In genomic region chr17:43019418-43019817, GRCh38 we compare ENCODE assay signal across 11 cellular contexts. TPM values are rescaled to one million over a fixed set of nuclear protein-coding genes. Genes with fewer than 3 reads are reported as not detected.
A peak's percentile ranks its signal among the peaks of the same experiment; 100 is the strongest.
DNase-seq lines count a peak whose midpoint lies in the region; ATAC-seq and TF ChIP-seq lines count a peak whose summit lies in the region.
"Had no signal": no experiment of that assay in that cellular context is flagged by ENCODE, and none has a peak within 500 bp of the region (broad histone marks: within the 10 kb centered on the region; RNA-seq: fewer than 3 reads in every experiment).

No MANE protein-coding gene starts in this region.

- peaks cover 11 to 14% (median 13%) of the 10 kb centered on the region in 3 donors for H3K4me1 Mint-ChIP-seq in IgD-negative memory B cell
- H3K4me1 Mint-ChIP-seq in nephron, result peaks cover 31% of the 10 kb centered on the region

- peaks cover 3% of the 10 kb centered on the region for H3K36me3 ChIP-seq in effector memory CD4-positive, alpha-beta T cell (ENCODE audit: control insufficient read depth, insufficient read depth, low read length)

- H3K4me3 Mint-ChIP-seq in IgD-negative memory B cell, result peak overlapping the region in 3 of 4 donors; percentile 34 to 96 (median 67)
- peak overlapping the region; percentile 93 to 95 (median 95) for H3K4me3 Mint-ChIP-seq in nephron

- no peaks in the 10 kb centered on the region for H3K27me3 ChIP-seq in AG04450 (ENCODE audit: control insufficient read depth, insufficient read depth, low read length)
- no peaks in the 10 kb centered on the region for H3K27me3 ChIP-seq in effector memory CD4-positive, alpha-beta T cell (replicated peaks; ENCODE audit: control insufficient read depth, insufficient read depth, low read length, poor library complexity, severe bottlenecking)
- H3K27me3 ChIP-seq: Peyer's patch had no signal

- H3K27ac Mint-ChIP-seq in IgD-negative memory B cell, result peak overlapping the region in 2 of 3 donors; percentile 65 to 67
- peak overlapping the region; percentile 74 to 91 (median 86) for H3K27ac Mint-ChIP-seq in nephron

- POLR2A ChIA-PET in AG04450 (lab: Yijun Ruan, JAX), result interaction anchor here (0.9 to 1.1 kb wide), 2 partner anchors 152 to 296 kb away, joined by 3 to 4 read pairs; partner anchors contain the start of gene NBR1

- CTCF ChIA-PET in AG04450 (lab: Charles Lee), result interaction anchor here (0.6 to 1.8 kb wide), 3 partner anchors 22 to 1330 kb away, joined by 3 to 6 read pairs (median 4); partner anchors contain the start of gene RPL27

- 0 out of 2 replicates have a peak overlapping the region, but pooled peaks have one; percentile 1 for H3K4me3 ChIP-seq in AG04450 (ENCODE audit: low read depth, low read length)
- no peak overlapping the region for H3K4me3 ChIP-seq in effector memory CD4-positive, alpha-beta T cell (ENCODE audit: insufficient read depth, low read depth, low read length, poor library complexity, severe bottlenecking)

- DNase-seq in AG04450 (ENCODE audit: low read depth, low spot score) (no peak), NCI-H82 treated with DMSO at 0.1 percent for 48 hours (lab: John Stamatoyannopoulos, UW; ENCODE audit: unreplicated experiment) (no peak), DMS 273 (lab: John Stamatoyannopoulos, UW; ENCODE audit: unreplicated experiment) (no peak)
- no peak for DNase-seq in effector memory CD4-positive, alpha-beta T cell
- DNase-seq in effector CD8-positive, alpha-beta T cell (lab: John Stamatoyannopoulos, UW), result no peak
- DNase-seq: activated effector memory CD4-positive, alpha-beta T cell treated with Interleukin-2 at 50 U/mL for 16 hours; DND-41 had no signal

- no peak for ATAC-seq in GM19463 (IDR thresholded peaks at IDR 0.05; ENCODE audit: unreplicated experiment)

- H3K9me3 Mint-ChIP-seq in IgD-negative memory B cell (no peaks in the 10 kb centered on the region), nephron (no peaks in the 10 kb centered on the region)

- TF ChIP-seq CTCF in AG04450 (IDR thresholded peaks at IDR 0.05; ENCODE audit: low read depth, low read length) (no peak), nephron (IDR thresholded peaks at IDR 0.05; ENCODE audit: unreplicated experiment in 3 of 3) (no peak)

- H3K4me1 ChIP-seq in effector memory CD4-positive, alpha-beta T cell (ENCODE audit: control insufficient read depth, insufficient read depth, low read length, poor library complexity, severe bottlenecking), result peaks cover 12% of the 10 kb centered on the region

- H3K9me3 ChIP-seq in AG04450 (ENCODE audit: control insufficient read depth, insufficient read depth, low read length), result no peaks in the 10 kb centered on the region; the same call in 1 of the 2 replicates
- H3K9me3 ChIP-seq in effector memory CD4-positive, alpha-beta T cell (ENCODE audit: control insufficient read depth, low read length), result no peaks in the 10 kb centered on the region
- H3K9me3 ChIP-seq: Peyer's patch had no signal

- no peak overlapping the region for H3K27ac ChIP-seq in AG04450 (ENCODE audit: low read depth, low read length)
- peak overlapping the region; percentile 15 for H3K27ac ChIP-seq in effector memory CD4-positive, alpha-beta T cell (ENCODE audit: insufficient read depth, low read length, poor library complexity, severe bottlenecking)

- no peaks in the 10 kb centered on the region for H3K36me3 Mint-ChIP-seq in IgD-negative memory B cell
- H3K36me3 Mint-ChIP-seq in nephron (ENCODE audit: low read depth), result peaks cover 24% of the 10 kb centered on the region

- H3K27me3 Mint-ChIP-seq in IgD-negative memory B cell, result no peaks in the 10 kb centered on the region
- no peaks in the 10 kb centered on the region for H3K27me3 Mint-ChIP-seq in nephron (ENCODE audit: low read depth)

RNA-seq across cellular contexts. Expression of gene VAT1, which starts 2.8 kb away (rescaled TPM):
- polyA plus RNA-seq in AG04450 (2011; rRNA removed) (228 and 236 TPM in 2 replicates), IgD-negative memory B cell (47.6 TPM)
- 413 and 536 TPM in 2 replicates for polyA minus RNA-seq in AG04450 (2011; rRNA and poly(A)+ RNA removed)

RNA-seq across cellular contexts. Expression of gene RND2, which starts 5.6 kb away (rescaled TPM):
- polyA plus RNA-seq in AG04450 (2011; rRNA removed), result 1.7 and 2.1 TPM in 2 replicates
- 1.1 and 1.3 TPM in 2 replicates for polyA minus RNA-seq in AG04450 (2011; rRNA and poly(A)+ RNA removed)
- polyA plus RNA-seq in IgD-negative memory B cell, result 0.05 TPM

RNA-seq across cellular contexts. Expression of gene IFI35, which starts 12.8 kb away (rescaled TPM):
- 24.1 and 25.7 TPM in 2 replicates for polyA plus RNA-seq in AG04450 (2011; rRNA removed)
- polyA minus RNA-seq in AG04450 (2011; rRNA and poly(A)+ RNA removed), result 15.7 and 24.7 TPM in 2 replicates
- polyA plus RNA-seq in IgD-negative memory B cell, result 63.7 TPM

RNA-seq across cellular contexts. Expression of gene RPL27, which starts 21.2 kb away (rescaled TPM):
- polyA plus RNA-seq in AG04450 (2011; rRNA removed), result 4,202 and 4,485 TPM in 2 replicates
- 1,483 and 2,105 TPM in 2 replicates for polyA minus RNA-seq in AG04450 (2011; rRNA and poly(A)+ RNA removed)
- polyA plus RNA-seq in IgD-negative memory B cell, result 2,481 TPM

RNA-seq across cellular contexts. Expression of gene RUNDC1, which starts 39.1 kb away (rescaled TPM):
- polyA plus RNA-seq in AG04450 (2011; rRNA removed) (8.7 and 9.4 TPM in 2 replicates), IgD-negative memory B cell (24.0 TPM)
- polyA minus RNA-seq in AG04450 (2011; rRNA and poly(A)+ RNA removed), result 7.4 and 9.2 TPM in 2 replicates
